Comparison of ENCODE assay signal across 9 cellular contexts in genomic region chr5:41748631-41749030, GRCh38.
DNase-seq lines count a peak whose midpoint lies in the region; ATAC-seq and TF ChIP-seq lines count a peak whose summit lies in the region.
"Had no signal": no experiment of that assay in that cellular context is flagged by ENCODE, and none has a peak within 500 bp of the region (broad histone marks: within the 10 kb centered on the region; RNA-seq: fewer than 3 reads in every experiment).

No MANE protein-coding gene starts in this region.

- H3K27ac ChIP-seq in epithelial cell of prostate (no peak overlapping the region), stomach (no peak overlapping the region), lower lobe of right lung (no peak overlapping the region)

- H3K4me1 ChIP-seq in stomach, result peaks cover 0 to 9% (median 4%) of the 10 kb centered on the region in 4 donors
- peaks cover 8% of the 10 kb centered on the region for H3K4me1 ChIP-seq in lower lobe of right lung

- DNase-seq in epithelial cell of prostate (ENCODE audit: low read depth, low spot score) (peak; percentile 37), stomach (no peak), KBM-7 (no peak), lower lobe of right lung (no peak), CD14-positive monocyte (ENCODE audit: low spot score) (no peak)
- DNase-seq: NCI-H2171 had no signal

- peaks cover 9 to 26% of the 10 kb centered on the region in 2 donors for H3K36me3 Mint-ChIP-seq in CD14-positive monocyte

- peaks cover 0 to 5% (median 2%) of the 10 kb centered on the region in 7 donors for H3K9me3 Mint-ChIP-seq in CD14-positive monocyte

- H3K4me3 ChIP-seq in stomach (no peak overlapping the region), lower lobe of right lung (no peak overlapping the region)

- intact Hi-C loops in stomach (cut with DNase I; ENCODE audit: low total_unique reads), result no loop called here
- intact Hi-C loops in lower lobe of right lung (cut with DNase I), result no loop called here
- intact Hi-C loops in CD14-positive monocyte (cut with micrococcal nuclease), result no loop called here

- H3K4me3 Mint-ChIP-seq in CD14-positive monocyte, result no peak overlapping the region

- H3K27me3 ChIP-seq in stomach, result no peaks in the 10 kb centered on the region
- H3K27me3 ChIP-seq in lower lobe of right lung (ENCODE audit: low read depth), result no peaks in the 10 kb centered on the region

- H3K27me3 Mint-ChIP-seq in CD14-positive monocyte (ENCODE audit: low read depth in 3 of 3), result peaks cover 0 to 2% (median 0%) of the 10 kb centered on the region in 3 donors

- H3K4me1 Mint-ChIP-seq in CD14-positive monocyte, result no peaks in the 10 kb centered on the region

- no peaks in the 10 kb centered on the region for H3K9me3 ChIP-seq in stomach
- H3K9me3 ChIP-seq in lower lobe of right lung, result no peaks in the 10 kb centered on the region

- in situ Hi-C loops in KBM-7 (cut with MboI; ENCODE audit: low pct_unique_long_range_greater_than_20kb, low sequenced_read_pairs), result no loop called here

- no peak for TF ChIP-seq POLR2A in stomach (IDR thresholded peaks at IDR 0.05)

- ATAC-seq in GM18508 (IDR thresholded peaks at IDR 0.05; ENCODE audit: insufficient read depth, unreplicated experiment), result peak; percentile 99
- ATAC-seq in GM19468 (IDR thresholded peaks at IDR 0.05; ENCODE audit: extremely low read depth, unreplicated experiment), result peak; percentile 97
- ATAC-seq in HG03159 (IDR thresholded peaks at IDR 0.05; ENCODE audit: unreplicated experiment), result peak; percentile 99
- ATAC-seq in lower lobe of right lung, result no peak

- no peak for TF ChIP-seq EP300 in stomach (IDR thresholded peaks at IDR 0.05)

- 85 to 95% (median 93%) methylated on average over 2 of the region's 2 CpGs for WGBS in stomach, 5 donors

- H3K27ac Mint-ChIP-seq in CD14-positive monocyte, result no peak overlapping the region

- TF ChIP-seq CTCF in stomach (IDR thresholded peaks at IDR 0.05) (no peak), lower lobe of right lung (IDR thresholded peaks at IDR 0.05) (no peak), CD14-positive monocyte (IDR thresholded peaks at IDR 0.05) (no peak)

- peaks cover 0 to 39% (median 27%) of the 10 kb centered on the region in 4 donors for H3K36me3 ChIP-seq in stomach
- H3K36me3 ChIP-seq in lower lobe of right lung, result no peaks in the 10 kb centered on the region

Comparison
In these comparisons a context has a peak if more than half of its experiments do, and no peak if none do; other contexts are left out.
1. ATAC-seq: peak in GM18508 (single experiment), GM19468 (single experiment) and HG03159 (single experiment); none in lower lobe of right lung (0 of 2).